Comparison of ENCODE assay signal across 15 cellular contexts in the genomic region with DNA sequence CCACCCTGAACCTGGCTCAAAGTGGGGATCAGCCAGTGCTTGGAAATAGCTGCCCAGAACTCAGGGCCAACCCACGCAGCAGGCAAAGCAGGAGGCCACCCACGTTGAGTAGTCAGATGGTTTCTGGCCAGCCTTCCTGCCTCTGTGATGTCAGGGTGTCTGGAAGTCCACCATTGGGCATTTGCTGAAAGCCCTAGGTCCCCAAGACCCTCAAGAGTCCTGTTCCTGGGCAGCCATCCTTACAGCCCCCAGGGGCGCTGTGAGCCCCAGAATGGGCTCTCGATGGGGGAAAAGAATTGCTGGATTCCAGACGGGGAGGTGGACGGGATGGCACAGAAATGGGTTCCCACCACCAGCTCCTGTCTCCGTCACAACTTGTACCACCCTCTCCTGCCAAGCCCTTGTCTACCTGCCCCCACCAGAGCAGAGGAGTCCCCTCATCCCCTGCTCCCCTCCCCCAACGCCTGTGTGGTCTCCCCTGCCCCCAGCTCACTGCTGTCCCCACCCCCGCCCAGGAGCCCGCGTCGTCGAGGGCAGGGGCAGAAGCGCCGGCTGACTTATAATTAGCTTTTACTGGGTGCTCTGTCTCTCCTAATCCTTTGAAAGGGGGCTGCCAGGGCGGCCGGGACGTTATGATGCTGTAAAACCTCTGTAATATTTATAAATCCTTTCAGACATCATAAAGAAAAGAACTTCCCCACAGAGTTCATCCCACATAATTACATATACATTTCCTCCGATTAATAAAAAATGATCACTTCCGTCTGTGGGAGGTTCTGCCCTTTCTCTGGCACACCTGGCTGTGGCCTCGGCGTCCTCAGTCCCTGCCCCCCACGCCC. TPM values are rescaled to one million over a fixed set of nuclear protein-coding genes. Genes with fewer than 3 reads are reported as not detected.
DNase-seq lines count a peak whose midpoint lies in the region; ATAC-seq and TF ChIP-seq lines count a peak whose summit lies in the region.
"Had no signal": no experiment of that assay in that cellular context is flagged by ENCODE, and none has a peak within 500 bp of the region (broad histone marks: within the 10 kb centered on the region; RNA-seq: fewer than 3 reads in every experiment).

No MANE protein-coding gene starts in this region.

- no peaks in the 10 kb centered on the region for H3K36me3 ChIP-seq in BJ (ENCODE audit: control insufficient read depth, insufficient read depth, low read length)
- no peaks in the 10 kb centered on the region for H3K36me3 ChIP-seq in HUES48 (ENCODE audit: control insufficient read depth, insufficient read depth, low read length)
- no peaks in the 10 kb centered on the region for H3K36me3 ChIP-seq in esophagus muscularis mucosa
- H3K36me3 ChIP-seq: MG63 had no signal

- 10% methylated on average over 21 of the region's 23 CpGs for WGBS in esophagus muscularis mucosa

- no peak for TF ChIP-seq EP300 in esophagus muscularis mucosa (IDR thresholded peaks at IDR 0.05)

- TF ChIP-seq POLR2A in esophagus muscularis mucosa (IDR thresholded peaks at IDR 0.05; ENCODE audit: low read depth) = no peak

- peaks cover 21% of the 10 kb centered on the region for H3K4me1 ChIP-seq in HUES48 (ENCODE audit: control insufficient read depth, insufficient read depth, low read length)
- H3K4me1 ChIP-seq in esophagus muscularis mucosa = peaks cover 0 to 7% (median 0%) of the 10 kb centered on the region in 4 donors

- CTCF ChIA-PET in BJ (lab: Yijun Ruan, JAX) = interaction anchor here (0.8 to 2.8 kb wide), 4 partner anchors 11 to 46 kb away, joined by 3 to 8 read pairs (median 5); no protein-coding TSS in a partner anchor

- no peaks in the 10 kb centered on the region for H3K36me3 Mint-ChIP-seq in nephron (ENCODE audit: low read depth)

- no peaks in the 10 kb centered on the region for H3K9me3 Mint-ChIP-seq in nephron
- H3K9me3 Mint-ChIP-seq: T-helper 1 cell treated with Interleukin-12 subunit alpha and Interleukin-12 subunit beta and Interleukin-4 antibody, amounts not matched to agents 30 μg/mL and 1 μg/mL, for 36 hours had no signal

- H3K4me1 Mint-ChIP-seq in nephron = peaks cover 37% of the 10 kb centered on the region

- no peak overlapping the region for H3K4me3 ChIP-seq in BJ (ENCODE audit: low read depth, low read length)
- peak overlapping the region; percentile 31; the same call in 1 of the 2 replicates for H3K4me3 ChIP-seq in HUES48 (ENCODE audit: low read depth, low read length)
- H3K4me3 ChIP-seq in choroid plexus epithelial cell (ENCODE audit: low read depth, low read length) = no peak overlapping the region
- no peak overlapping the region for H3K4me3 ChIP-seq in esophagus muscularis mucosa
- H3K4me3 ChIP-seq: MG63 had no signal

- POLR2A ChIA-PET in BJ (lab: Charles Lee) = no interaction called here

- no peak overlapping the region; the same call in 1 of the 2 replicates for H3K9ac ChIP-seq in HUES48 (ENCODE audit: low read depth, low read length)

- DNase-seq in BJ (ENCODE audit: low read depth) = no peak
- DNase-seq in choroid plexus epithelial cell (ENCODE audit: low read depth) = peak; percentile 27
- no peak for DNase-seq in esophagus muscularis mucosa (ENCODE audit: extremely low spot score)
- DNase-seq in A172 (ENCODE audit: low spot score) = no peak
- no peak for DNase-seq in D341Med (ENCODE audit: low spot score)
- DNase-seq: activated effector memory CD4-positive, alpha-beta T cell treated with anti-CD3 and anti-CD28 coated beads, Interleukin-2, amount 50 U/mL, for 16 hours; MG63; NCI-H226 had no signal

- H3K27me3 Mint-ChIP-seq in nephron (ENCODE audit: low read depth) = peaks cover 13% of the 10 kb centered on the region

- H3K27me3 ChIP-seq in BJ (ENCODE audit: control insufficient read depth, insufficient read depth, low read length) (no peaks in the 10 kb centered on the region), HUES48 (ENCODE audit: control insufficient read depth, insufficient read depth, low read length) (no peaks in the 10 kb centered on the region; the same call in 1 of the 2 replicates), esophagus muscularis mucosa (peaks cover 0 to 73% (median 7%) of the 10 kb centered on the region in 4 donors)
- H3K27me3 ChIP-seq: MG63 had no signal

- intact Hi-C loops in esophagus muscularis mucosa (cut with DNase I) = no loop called here

- ATAC-seq in HG03460 (IDR thresholded peaks at IDR 0.05; ENCODE audit: unreplicated experiment) = no peak

- peak; percentile 32 for TF ChIP-seq CTCF in BJ (IDR thresholded peaks at IDR 0.05; ENCODE audit: insufficient read depth, low read depth, low read length)
- peak; percentile 33 for TF ChIP-seq CTCF in choroid plexus epithelial cell (conservative IDR thresholded peaks at IDR 0.05; ENCODE audit: low read depth, low read length)
- TF ChIP-seq CTCF in nephron (IDR thresholded peaks at IDR 0.05; ENCODE audit: unreplicated experiment in 3 of 3) = peak; percentile 15 to 17 (median 15)
- TF ChIP-seq CTCF in esophagus muscularis mucosa (IDR thresholded peaks at IDR 0.05) = no peak

- H3K27ac Mint-ChIP-seq in nephron = peak overlapping the region; percentile 75 to 95 (median 78)
- H3K27ac Mint-ChIP-seq: T-helper 1 cell treated with Interleukin-12 subunit alpha and Interleukin-12 subunit beta and Interleukin-4 antibody, amounts not matched to agents 30 μg/mL and 1 μg/mL, for 36 hours had no signal

- H3K9me3 ChIP-seq in HUES48 (ENCODE audit: control insufficient read depth, insufficient read depth, low read length) (no peaks in the 10 kb centered on the region), esophagus muscularis mucosa (no peaks in the 10 kb centered on the region)
- H3K9me3 ChIP-seq: MG63 had no signal

- H3K27ac ChIP-seq in HUES48 (ENCODE audit: low read depth, low read length) = peak overlapping the region; percentile 16
- H3K27ac ChIP-seq in esophagus muscularis mucosa (replicated peaks in 1 of 4) = no peak overlapping the region
- H3K27ac ChIP-seq: epithelial cell of prostate had no signal

- peak overlapping the region; percentile 28 to 50 (median 42) for H3K4me3 Mint-ChIP-seq in nephron
- H3K4me3 Mint-ChIP-seq: T-helper 1 cell treated with Interleukin-12 subunit alpha and Interleukin-12 subunit beta and Interleukin-4 antibody, amounts not matched to agents 30 μg/mL and 1 μg/mL, for 36 hours had no signal

RNA-seq across cellular contexts. Expression of gene MYL10, which starts 3.8 kb away (rescaled TPM):
- polyA plus RNA-seq in BJ (2011; rRNA removed) = 0.07 and 0.18 TPM in 2 replicates
- not detected in 2 replicates for polyA minus RNA-seq in BJ (2011; rRNA and poly(A)+ RNA removed)
- not detected for total RNA-seq in esophagus muscularis mucosa
- not detected in 2 replicates for total RNA-seq in A172 (2014; rRNA removed; shearing (Covaris generic))
- total RNA-seq: cardiac septum, mucosa of gallbladder had no signal

Comparison
In these comparisons a context has a peak if more than half of its experiments do, and no peak if none do; other contexts are left out.
1. CTCF ChIP-seq: peak in BJ (single experiment), choroid plexus epithelial cell (single experiment) and nephron (3 of 3); none in esophagus muscularis mucosa (0 of 3).